Comparison of ENCODE assay signal across 14 cellular contexts in genomic region chr15:65069179-65069578, GRCh38. TPM values are rescaled to one million over a fixed set of nuclear protein-coding genes. Genes with fewer than 3 reads are reported as not detected.
A peak's percentile ranks its signal among the peaks of the same experiment; 100 is the strongest.
DNase-seq lines count a peak whose midpoint lies in the region; ATAC-seq, FAIRE-seq and TF ChIP-seq lines count a peak whose summit lies in the region.
"Had no signal": no experiment of that assay in that cellular context is flagged by ENCODE, and none has a peak within 500 bp of the region (broad histone marks: within the 10 kb centered on the region; RNA-seq: fewer than 3 reads in every experiment).

No MANE protein-coding gene starts in this region.

- H3K23ac ChIP-seq in neuronal stem cell (ENCODE audit: low read depth, low read length, poor library complexity) = no peak overlapping the region

- no peaks in the 10 kb centered on the region for H3K79me1 ChIP-seq in neuronal stem cell (ENCODE audit: low read depth, low read length)

- H3K14ac ChIP-seq in neuronal stem cell (ENCODE audit: low read length) = no peak overlapping the region

- H3K9ac ChIP-seq in liver (ENCODE audit: low read depth in 1 of 2, low read length in 2 of 2) (no peak overlapping the region), HepG2 (ENCODE audit: insufficient read depth, low read depth, low read length) (no peak overlapping the region), neuronal stem cell (ENCODE audit: low read depth, low read length, poor library complexity) (no peak overlapping the region)

- no peak for TF ChIP-seq POLR2A in HepG2 (IDR thresholded peaks at IDR 0.05; ENCODE audit: insufficient read depth in 1 of 2, low read depth in 2 of 2, low read length in 2 of 2)

- H4K91ac ChIP-seq in neuronal stem cell (ENCODE audit: low read depth, low read length, poor library complexity) = peak overlapping the region; percentile 46

- POLR2A ChIA-PET in HepG2 (lab: Yijun Ruan, JAX) = interaction anchor here (1.5 kb wide), 1 partner anchor 11 kb away, joined by 6 read pairs; no protein-coding TSS in a partner anchor

- ATAC-seq in HepG2 = no peak
- ATAC-seq in HG03045 (IDR thresholded peaks at IDR 0.05; ENCODE audit: unreplicated experiment) = no peak

- no peaks in the 10 kb centered on the region for H3K36me3 ChIP-seq in liver (ENCODE audit: control insufficient read depth in 4 of 4, insufficient read depth in 3 of 4, low read depth in 1 of 4, low read length in 3 of 4)
- H3K36me3 ChIP-seq in HepG2 (replicated peaks in 1 of 2; ENCODE audit: control insufficient read depth in 1 of 2, insufficient read depth in 2 of 2, low read length in 2 of 2) = no peaks in the 10 kb centered on the region
- H3K36me3 ChIP-seq in neuronal stem cell (replicated peaks in 1 of 2; ENCODE audit: control insufficient read depth in 2 of 2, insufficient read depth in 2 of 2, low read length in 2 of 2) = no peaks in the 10 kb centered on the region

- no peak for DNase-seq in HepG2 (ENCODE audit: low spot score)
- DNase-seq in fibroblast of pulmonary artery (ENCODE audit: low read depth) = peak; percentile 96
- no peak for DNase-seq in neuronal stem cell (ENCODE audit: low spot score)
- DNase-seq in NCI-H2081 treated with DMSO at 0.1 percent for 48 hours (lab: John Stamatoyannopoulos, UW) = no peak
- no peak for DNase-seq in NCI-H510A (lab: John Stamatoyannopoulos, UW)
- no peak for DNase-seq in substantia nigra (lab: John Stamatoyannopoulos, UW)
- DNase-seq: activated CD4-positive, alpha-beta memory T cell treated with anti-CD3 and anti-CD28 coated beads, Interleukin-2, amount 10 ng/mL, durations not matched to agents 7 days and 5 days; activated naive CD8-positive, alpha-beta T cell treated with anti-CD3 and anti-CD28 coated beads for 36 hours; H9 had no signal

- in situ Hi-C loops in HepG2 (cut with HindIII; ENCODE audit: extremely low pct_ligation_motif_present, low pct_unique_long_range_greater_than_20kb) = no loop called here

- CTCF ChIA-PET in HepG2 (lab: Yijun Ruan, JAX; ENCODE audit: low intra/inter-chr PET ratio, low total read pairs) = no interaction called here

- no peak overlapping the region for H2BK12ac ChIP-seq in neuronal stem cell (ENCODE audit: low read length)

- TF ChIP-seq EP300 in HepG2 (IDR thresholded peaks at IDR 0.05; ENCODE audit: low read depth in 2 of 2, low read length in 2 of 2) (no peak), HepG2 (CRISPR knock-in tag; IDR thresholded peaks at IDR 0.05; ENCODE audit: borderline replicate concordance) (no peak)

- H3K27me3 ChIP-seq in liver (ENCODE audit: control insufficient read depth in 4 of 4, insufficient read depth in 4 of 4, low read length in 3 of 4) (no peaks in the 10 kb centered on the region), HepG2 (ENCODE audit: control insufficient read depth in 1 of 2, insufficient read depth in 2 of 2, low read length in 2 of 2) (peaks cover 1 to 17% of the 10 kb centered on the region in 2 experiments; a peak in 4 of 5 replicates), neuronal stem cell (ENCODE audit: control insufficient read depth in 3 of 3, insufficient read depth in 3 of 3, low read depth in 1 of 3, low read length in 3 of 3) (peaks cover 0 to 47% (median 0%) of the 10 kb centered on the region in 3 experiments)

- TF ChIP-seq RAD21 in liver (IDR thresholded peaks at IDR 0.05) (no peak), HepG2 (CRISPR knock-in tag; IDR thresholded peaks at IDR 0.05) (no peak)

- no peak overlapping the region for H3K18ac ChIP-seq in neuronal stem cell (ENCODE audit: low read length)

- no peak overlapping the region for H4K8ac ChIP-seq in neuronal stem cell (ENCODE audit: low read depth, low read length)

- TF ChIP-seq CTCF in liver (IDR thresholded peaks at IDR 0.05; ENCODE audit: low read depth, low read length, missing input control) = no peak
- TF ChIP-seq CTCF in HepG2 (CRISPR knock-in tag; IDR thresholded peaks at IDR 0.05) = no peak
- TF ChIP-seq CTCF in fibroblast of pulmonary artery (IDR thresholded peaks at IDR 0.05; ENCODE audit: low read length, missing control alignments) = no peak

- no peak overlapping the region for H2AFZ ChIP-seq in HepG2 (ENCODE audit: low read length)
- no peak overlapping the region for H2AFZ ChIP-seq in neuronal stem cell (ENCODE audit: low read length)

- H2AK5ac ChIP-seq in neuronal stem cell (ENCODE audit: low read depth, low read length) = no peak overlapping the region

- H3K79me2 ChIP-seq in HepG2 (ENCODE audit: insufficient read depth, low read length) = no peaks in the 10 kb centered on the region

- no peak overlapping the region for H2BK120ac ChIP-seq in neuronal stem cell (ENCODE audit: low read depth, low read length)

- no peak for FAIRE-seq in HepG2 (lab: Jason Lieb, UNC)

- H3K4ac ChIP-seq in neuronal stem cell (ENCODE audit: low read length) = no peak overlapping the region

- intact Hi-C loops in HepG2 (cut with micrococcal nuclease; ENCODE audit: unreplicated experiment) = no loop called here

- H3K4me3 ChIP-seq in liver (ENCODE audit: low read depth in 1 of 3, low read length in 3 of 3) (no peak overlapping the region), HepG2 (replicated peaks in 1 of 3; ENCODE audit: insufficient read depth in 1 of 3, low read depth in 2 of 3, low read length in 3 of 3) (no peak overlapping the region), fibroblast of pulmonary artery (replicated peaks; ENCODE audit: low read depth, low read length) (no peak overlapping the region), neuronal stem cell (ENCODE audit: low read length in 2 of 2) (no peak overlapping the region)

- H3K4me2 ChIP-seq in HepG2 (ENCODE audit: low read depth, low read length) = no peak overlapping the region
- H3K4me2 ChIP-seq in neuronal stem cell (ENCODE audit: insufficient read depth, low read length, poor library complexity, severe bottlenecking) = no peak overlapping the region

- no peaks in the 10 kb centered on the region for H4K20me1 ChIP-seq in HepG2 (ENCODE audit: insufficient read depth, low read length)

- no TSS peak for BruUV-seq in HepG2 (replicated peaks; lab: Mats Ljungman, UMichigan)

- H3K4me1 ChIP-seq in liver (ENCODE audit: control insufficient read depth in 4 of 4, insufficient read depth in 4 of 4, low read length in 3 of 4) (peaks cover 0 to 2% (median 0%) of the 10 kb centered on the region in 4 donors), HepG2 (ENCODE audit: insufficient read depth, low read length) (peaks cover 25% of the 10 kb centered on the region; the same call in 1 of the 2 replicates), neuronal stem cell (ENCODE audit: control insufficient read depth in 2 of 2, insufficient read depth in 1 of 2, low read depth in 1 of 2, low read length in 2 of 2) (peaks cover 8 to 23% of the 10 kb centered on the region in 2 donors)

- H3K9me3 ChIP-seq in liver (ENCODE audit: control insufficient read depth in 4 of 4, low read length in 3 of 4) (no peaks in the 10 kb centered on the region), HepG2 (ENCODE audit: low read length) (no peaks in the 10 kb centered on the region), neuronal stem cell (replicated peaks in 1 of 2; ENCODE audit: control insufficient read depth in 2 of 2, insufficient read depth in 1 of 2, low read depth in 1 of 2, low read length in 2 of 2) (peaks cover 2 to 4% of the 10 kb centered on the region in 2 donors)

- H3K27ac ChIP-seq in liver (ENCODE audit: low read depth in 1 of 2, low read length in 2 of 2) (no peak overlapping the region), HepG2 (ENCODE audit: extremely low read length, insufficient read depth, low read length) (no peak overlapping the region), neuronal stem cell (replicated peaks; ENCODE audit: low read length) (no peak overlapping the region), substantia nigra (ENCODE audit: low read depth, low read length, poor library complexity, severe bottlenecking) (no peak overlapping the region)

- WGBS in liver = 88% methylated on average over 1 of the region's 1 CpG
- WGBS in HepG2 (ENCODE audit: low lambda C conversion rate) = no CpG with 5 or more reads among the region's 1 CpG
- no CpG with 5 or more reads among the region's 1 CpG for WGBS in neuronal stem cell (ENCODE audit: extremely low coverage in 2 of 2, insufficient read length in 2 of 2, insufficient replicate concordance in 1 of 2), 2 donors

- H2BK5ac ChIP-seq in neuronal stem cell (ENCODE audit: low read length) = no peak overlapping the region

- H2BK15ac ChIP-seq in neuronal stem cell (ENCODE audit: low read length) = peak overlapping the region; percentile 81

RNA-seq across cellular contexts. Expression of gene RASL12, which starts 1.4 kb away (rescaled TPM):
- total RNA-seq in liver = under 1 TPM; 0.70 to 0.92 TPM
- under 1 TPM; 0.50 to 0.57 TPM for polyA plus RNA-seq in liver
- 0.39 and 0.55 TPM in 2 replicates for total RNA-seq in HepG2 (2016; rRNA removed; fragmentation: Illumina TruSeq; extraction: Trizol)
- total RNA-seq in HepG2 (2016; cell fraction: cytosol; rRNA removed; fragmentation: Illumina TruSeq; extraction: Trizol; ENCODE audit: low read depth) = 0.20 and 0.26 TPM in 2 replicates
- 0.34 and 0.45 TPM in 2 replicates for total RNA-seq in HepG2 (2016; cell fraction: insoluble cytoplasmic fraction; rRNA removed; fragmentation: Illumina TruSeq; extraction: Trizol)
- 0.37 and 0.45 TPM in 2 replicates for total RNA-seq in HepG2 (2016; cell fraction: membrane; rRNA removed; fragmentation: Illumina TruSeq; extraction: Trizol)
- 0.66 and 0.68 TPM in 2 replicates for total RNA-seq in HepG2 (2016; cell fraction: nucleus; rRNA removed; fragmentation: Illumina TruSeq; extraction: Trizol)
- 0.10 and 0.16 TPM in 2 replicates for polyA plus RNA-seq in HepG2 (2011; rRNA removed)
- polyA plus RNA-seq in HepG2 (2011; cell fraction: cytosol; rRNA removed) = 0.13 TPM in 2 replicates
- 0.26 and 0.32 TPM in 2 replicates for polyA plus RNA-seq in HepG2 (2011; cell fraction: nucleus; rRNA removed)
- 0.07 TPM in 1 of 2 replicates, not detected in the other for polyA plus RNA-seq in HepG2 (2012)
- polyA plus RNA-seq in HepG2 (2016; cell fraction: cytosol; fragmentation: Illumina TruSeq; extraction: Trizol; ENCODE audit: low read depth) = 0.08 and 0.10 TPM in 2 replicates
- polyA plus RNA-seq in HepG2 (2016; cell fraction: insoluble cytoplasmic fraction; fragmentation: Illumina TruSeq; extraction: Trizol; ENCODE audit: low read depth) = 0.35 TPM in 2 replicates
- polyA plus RNA-seq in HepG2 (2016; cell fraction: membrane; fragmentation: Illumina TruSeq; extraction: Trizol; ENCODE audit: low read depth) = 0.27 and 0.41 TPM in 2 replicates
- polyA plus RNA-seq in HepG2 (2016; cell fraction: nucleus; fragmentation: Illumina TruSeq; extraction: Trizol; ENCODE audit: insufficient read depth, low read depth) = 1.1 and 1.4 TPM in 2 replicates
- 0.78 TPM in 1 of 2 replicates, not detected in the other for polyA minus RNA-seq in HepG2 (2011; rRNA and poly(A)+ RNA removed; ENCODE audit: low replicate concordance)
- polyA minus RNA-seq in HepG2 (2011; cell fraction: cytosol; rRNA and poly(A)+ RNA removed) = not detected in 2 replicates
- 0.25 and 0.52 TPM in 2 replicates for polyA minus RNA-seq in HepG2 (2011; cell fraction: nucleus; rRNA and poly(A)+ RNA removed)
- polyA plus RNA-seq in neuronal stem cell (2013, experiment 1 of 2) = 4.1 TPM
- 4.2 TPM for polyA plus RNA-seq in neuronal stem cell (2013, experiment 2 of 2)
- total RNA-seq: A172; activated CD4-positive, alpha-beta memory T cell treated with anti-CD3 and anti-CD28 coated beads, Interleukin-2, amount 10 ng/mL, durations not matched to agents 7 days and 5 days; activated naive CD8-positive, alpha-beta T cell treated with anti-CD3 and anti-CD28 coated beads for 36 hours; epithelial cell of proximal tubule; G401 had no signal

RNA-seq across cellular contexts. Expression of gene KBTBD13, which starts 7.4 kb away (rescaled TPM):
- total RNA-seq in liver (not detected), HepG2 (2016; rRNA removed; fragmentation: Illumina TruSeq; extraction: Trizol) (not detected in 2 replicates)
- polyA plus RNA-seq in liver (not detected), HepG2 (2011; rRNA removed) (not detected in 2 replicates)
- not detected in 2 replicates for total RNA-seq in HepG2 (2016; cell fraction: cytosol; rRNA removed; fragmentation: Illumina TruSeq; extraction: Trizol; ENCODE audit: low read depth)
- 0.02 TPM in 1 of 2 replicates, not detected in the other for total RNA-seq in HepG2 (2016; cell fraction: insoluble cytoplasmic fraction; rRNA removed; fragmentation: Illumina TruSeq; extraction: Trizol)
- 0.07 TPM in 1 of 2 replicates, not detected in the other for total RNA-seq in HepG2 (2016; cell fraction: membrane; rRNA removed; fragmentation: Illumina TruSeq; extraction: Trizol)
- not detected in 2 replicates for total RNA-seq in HepG2 (2016; cell fraction: nucleus; rRNA removed; fragmentation: Illumina TruSeq; extraction: Trizol)
- polyA plus RNA-seq in HepG2 (2011; cell fraction: cytosol; rRNA removed) = not detected in 2 replicates
- not detected in 2 replicates for polyA plus RNA-seq in HepG2 (2011; cell fraction: nucleus; rRNA removed)
- polyA plus RNA-seq in HepG2 (2012) = not detected in 2 replicates
- polyA plus RNA-seq in HepG2 (2016; cell fraction: cytosol; fragmentation: Illumina TruSeq; extraction: Trizol; ENCODE audit: low read depth) = not detected in 2 replicates
- not detected in 2 replicates for polyA plus RNA-seq in HepG2 (2016; cell fraction: insoluble cytoplasmic fraction; fragmentation: Illumina TruSeq; extraction: Trizol; ENCODE audit: low read depth)
- polyA plus RNA-seq in HepG2 (2016; cell fraction: membrane; fragmentation: Illumina TruSeq; extraction: Trizol; ENCODE audit: low read depth) = not detected in 2 replicates
- not detected in 2 replicates for polyA plus RNA-seq in HepG2 (2016; cell fraction: nucleus; fragmentation: Illumina TruSeq; extraction: Trizol; ENCODE audit: insufficient read depth, low read depth)
- 0.08 and 0.21 TPM in 2 replicates for polyA minus RNA-seq in HepG2 (2011; rRNA and poly(A)+ RNA removed; ENCODE audit: low replicate concordance)
- polyA minus RNA-seq in HepG2 (2011; cell fraction: cytosol; rRNA and poly(A)+ RNA removed) = not detected in 2 replicates
- polyA minus RNA-seq in HepG2 (2011; cell fraction: nucleus; rRNA and poly(A)+ RNA removed) = not detected in 2 replicates
- 0.01 TPM for polyA plus RNA-seq in neuronal stem cell (2013, experiment 1 of 2)
- polyA plus RNA-seq in neuronal stem cell (2013, experiment 2 of 2) = not detected
- total RNA-seq: A172; activated CD4-positive, alpha-beta memory T cell treated with anti-CD3 and anti-CD28 coated beads, Interleukin-2, amount 10 ng/mL, durations not matched to agents 7 days and 5 days; activated naive CD8-positive, alpha-beta T cell treated with anti-CD3 and anti-CD28 coated beads for 36 hours; epithelial cell of proximal tubule; G401; H9 had no signal

RNA-seq across cellular contexts. Expression of gene SLC51B, which starts 24.0 kb away (rescaled TPM):
- total RNA-seq in liver = 1 to 10 TPM in 1 of 2 donors, under 1 TPM in 1; 0.25 to 2.1 TPM
- polyA plus RNA-seq in liver = 1 to 10 TPM in 1 of 2 donors, under 1 TPM in 1; 0.33 to 1.9 TPM
- total RNA-seq in HepG2 (2016; rRNA removed; fragmentation: Illumina TruSeq; extraction: Trizol) = 14.4 and 17.1 TPM in 2 replicates
- 5.3 and 6.1 TPM in 2 replicates for total RNA-seq in HepG2 (2016; cell fraction: cytosol; rRNA removed; fragmentation: Illumina TruSeq; extraction: Trizol; ENCODE audit: low read depth)
- total RNA-seq in HepG2 (2016; cell fraction: insoluble cytoplasmic fraction; rRNA removed; fragmentation: Illumina TruSeq; extraction: Trizol) = 13.5 and 17.5 TPM in 2 replicates
- 7.0 and 7.8 TPM in 2 replicates for total RNA-seq in HepG2 (2016; cell fraction: membrane; rRNA removed; fragmentation: Illumina TruSeq; extraction: Trizol)
- total RNA-seq in HepG2 (2016; cell fraction: nucleus; rRNA removed; fragmentation: Illumina TruSeq; extraction: Trizol) = 8.3 and 9.5 TPM in 2 replicates
- 12.0 and 14.9 TPM in 2 replicates for polyA plus RNA-seq in HepG2 (2011; rRNA removed)
- 13.2 and 15.4 TPM in 2 replicates for polyA plus RNA-seq in HepG2 (2011; cell fraction: cytosol; rRNA removed)
- 3.4 and 3.5 TPM in 2 replicates for polyA plus RNA-seq in HepG2 (2011; cell fraction: nucleus; rRNA removed)
- polyA plus RNA-seq in HepG2 (2012) = 4.6 and 5.6 TPM in 2 replicates
- 5.3 and 7.1 TPM in 2 replicates for polyA plus RNA-seq in HepG2 (2016; cell fraction: cytosol; fragmentation: Illumina TruSeq; extraction: Trizol; ENCODE audit: low read depth)
- polyA plus RNA-seq in HepG2 (2016; cell fraction: insoluble cytoplasmic fraction; fragmentation: Illumina TruSeq; extraction: Trizol; ENCODE audit: low read depth) = 13.1 and 13.8 TPM in 2 replicates
- 5.5 and 6.5 TPM in 2 replicates for polyA plus RNA-seq in HepG2 (2016; cell fraction: membrane; fragmentation: Illumina TruSeq; extraction: Trizol; ENCODE audit: low read depth)
- 15.7 and 19.3 TPM in 2 replicates for polyA plus RNA-seq in HepG2 (2016; cell fraction: nucleus; fragmentation: Illumina TruSeq; extraction: Trizol; ENCODE audit: insufficient read depth, low read depth)
- polyA minus RNA-seq in HepG2 (2011; rRNA and poly(A)+ RNA removed; ENCODE audit: low replicate concordance) = 5.1 TPM in 1 of 2 replicates, not detected in the other
- 3.9 TPM in 2 replicates for polyA minus RNA-seq in HepG2 (2011; cell fraction: cytosol; rRNA and poly(A)+ RNA removed)
- 2.7 and 2.9 TPM in 2 replicates for polyA minus RNA-seq in HepG2 (2011; cell fraction: nucleus; rRNA and poly(A)+ RNA removed)
- not detected for polyA plus RNA-seq in neuronal stem cell (2013, experiment 1 of 2)
- polyA plus RNA-seq in neuronal stem cell (2013, experiment 2 of 2) = not detected
- total RNA-seq: A172; activated CD4-positive, alpha-beta memory T cell treated with anti-CD3 and anti-CD28 coated beads, Interleukin-2, amount 10 ng/mL, durations not matched to agents 7 days and 5 days; activated naive CD8-positive, alpha-beta T cell treated with anti-CD3 and anti-CD28 coated beads for 36 hours; epithelial cell of proximal tubule; G401; H9 had no signal

RNA-seq across cellular contexts. Expression of gene MTFMT, which starts 39.7 kb away (rescaled TPM):
- total RNA-seq in liver (10 to 100 TPM in 1 of 2 donors, 1 to 10 TPM in 1; 6.8 to 14.7 TPM), HepG2 (2016; rRNA removed; fragmentation: Illumina TruSeq; extraction: Trizol) (23.2 and 27.9 TPM in 2 replicates)
- polyA plus RNA-seq in liver (1 to 10 TPM; 8.1 to 8.7 TPM), HepG2 (2011; rRNA removed) (8.9 and 9.9 TPM in 2 replicates)
- total RNA-seq in HepG2 (2016; cell fraction: cytosol; rRNA removed; fragmentation: Illumina TruSeq; extraction: Trizol; ENCODE audit: low read depth) = 10.4 and 12.6 TPM in 2 replicates
- total RNA-seq in HepG2 (2016; cell fraction: insoluble cytoplasmic fraction; rRNA removed; fragmentation: Illumina TruSeq; extraction: Trizol) = 22.7 and 29.9 TPM in 2 replicates
- 18.1 and 19.5 TPM in 2 replicates for total RNA-seq in HepG2 (2016; cell fraction: membrane; rRNA removed; fragmentation: Illumina TruSeq; extraction: Trizol)
- 13.3 and 17.4 TPM in 2 replicates for total RNA-seq in HepG2 (2016; cell fraction: nucleus; rRNA removed; fragmentation: Illumina TruSeq; extraction: Trizol)
- 7.3 and 11.2 TPM in 2 replicates for polyA plus RNA-seq in HepG2 (2011; cell fraction: cytosol; rRNA removed)
- polyA plus RNA-seq in HepG2 (2011; cell fraction: nucleus; rRNA removed) = 4.0 and 5.2 TPM in 2 replicates
- 6.6 and 14.4 TPM in 2 replicates for polyA plus RNA-seq in HepG2 (2012)
- polyA plus RNA-seq in HepG2 (2016; cell fraction: cytosol; fragmentation: Illumina TruSeq; extraction: Trizol; ENCODE audit: low read depth) = 7.3 and 9.3 TPM in 2 replicates
- polyA plus RNA-seq in HepG2 (2016; cell fraction: insoluble cytoplasmic fraction; fragmentation: Illumina TruSeq; extraction: Trizol; ENCODE audit: low read depth) = 22.1 and 23.9 TPM in 2 replicates
- 13.3 and 13.6 TPM in 2 replicates for polyA plus RNA-seq in HepG2 (2016; cell fraction: membrane; fragmentation: Illumina TruSeq; extraction: Trizol; ENCODE audit: low read depth)
- 17.3 and 20.2 TPM in 2 replicates for polyA plus RNA-seq in HepG2 (2016; cell fraction: nucleus; fragmentation: Illumina TruSeq; extraction: Trizol; ENCODE audit: insufficient read depth, low read depth)
- polyA minus RNA-seq in HepG2 (2011; rRNA and poly(A)+ RNA removed; ENCODE audit: low replicate concordance) = 3.2 and 7.6 TPM in 2 replicates
- 6.6 and 9.0 TPM in 2 replicates for polyA minus RNA-seq in HepG2 (2011; cell fraction: cytosol; rRNA and poly(A)+ RNA removed)
- polyA minus RNA-seq in HepG2 (2011; cell fraction: nucleus; rRNA and poly(A)+ RNA removed) = 10.2 and 16.7 TPM in 2 replicates
- 14.3 TPM for polyA plus RNA-seq in neuronal stem cell (2013, experiment 1 of 2)
- 14.6 TPM for polyA plus RNA-seq in neuronal stem cell (2013, experiment 2 of 2)

RNA-seq across cellular contexts. Expression of gene UBAP1L, which starts 45.8 kb away (rescaled TPM):
- total RNA-seq in liver (1 to 10 TPM in 1 of 2 donors, under 1 TPM in 1; 0.79 to 6.9 TPM), HepG2 (2016; rRNA removed; fragmentation: Illumina TruSeq; extraction: Trizol) (0.13 and 0.86 TPM in 2 replicates)
- polyA plus RNA-seq in liver (1 to 10 TPM in 1 of 2 donors, under 1 TPM in 1; 0.57 to 1.0 TPM), HepG2 (2011; rRNA removed) (1.4 and 1.7 TPM in 2 replicates)
- 0.18 and 0.20 TPM in 2 replicates for total RNA-seq in HepG2 (2016; cell fraction: cytosol; rRNA removed; fragmentation: Illumina TruSeq; extraction: Trizol; ENCODE audit: low read depth)
- 0.28 and 0.89 TPM in 2 replicates for total RNA-seq in HepG2 (2016; cell fraction: insoluble cytoplasmic fraction; rRNA removed; fragmentation: Illumina TruSeq; extraction: Trizol)
- total RNA-seq in HepG2 (2016; cell fraction: membrane; rRNA removed; fragmentation: Illumina TruSeq; extraction: Trizol) = 0.14 and 0.28 TPM in 2 replicates
- total RNA-seq in HepG2 (2016; cell fraction: nucleus; rRNA removed; fragmentation: Illumina TruSeq; extraction: Trizol) = 2.1 and 3.2 TPM in 2 replicates
- polyA plus RNA-seq in HepG2 (2011; cell fraction: cytosol; rRNA removed) = 0.14 and 0.25 TPM in 2 replicates
- polyA plus RNA-seq in HepG2 (2011; cell fraction: nucleus; rRNA removed) = 9.3 and 9.9 TPM in 2 replicates
- 1.0 and 1.8 TPM in 2 replicates for polyA plus RNA-seq in HepG2 (2012)
- polyA plus RNA-seq in HepG2 (2016; cell fraction: cytosol; fragmentation: Illumina TruSeq; extraction: Trizol; ENCODE audit: low read depth) = 0.10 and 0.14 TPM in 2 replicates
- 0.16 and 0.17 TPM in 2 replicates for polyA plus RNA-seq in HepG2 (2016; cell fraction: insoluble cytoplasmic fraction; fragmentation: Illumina TruSeq; extraction: Trizol; ENCODE audit: low read depth)
- 0.31 TPM in 1 of 2 replicates, not detected in the other for polyA plus RNA-seq in HepG2 (2016; cell fraction: membrane; fragmentation: Illumina TruSeq; extraction: Trizol; ENCODE audit: low read depth)
- polyA plus RNA-seq in HepG2 (2016; cell fraction: nucleus; fragmentation: Illumina TruSeq; extraction: Trizol; ENCODE audit: insufficient read depth, low read depth) = 4.4 and 4.9 TPM in 2 replicates
- 2.1 and 5.5 TPM in 2 replicates for polyA minus RNA-seq in HepG2 (2011; rRNA and poly(A)+ RNA removed; ENCODE audit: low replicate concordance)
- 0.26 TPM in 1 of 2 replicates, not detected in the other for polyA minus RNA-seq in HepG2 (2011; cell fraction: cytosol; rRNA and poly(A)+ RNA removed)
- polyA minus RNA-seq in HepG2 (2011; cell fraction: nucleus; rRNA and poly(A)+ RNA removed) = 6.7 and 8.5 TPM in 2 replicates
- polyA plus RNA-seq in neuronal stem cell (2013, experiment 1 of 2) = 1.0 TPM
- 0.91 TPM for polyA plus RNA-seq in neuronal stem cell (2013, experiment 2 of 2)
